In the genomic region with DNA sequence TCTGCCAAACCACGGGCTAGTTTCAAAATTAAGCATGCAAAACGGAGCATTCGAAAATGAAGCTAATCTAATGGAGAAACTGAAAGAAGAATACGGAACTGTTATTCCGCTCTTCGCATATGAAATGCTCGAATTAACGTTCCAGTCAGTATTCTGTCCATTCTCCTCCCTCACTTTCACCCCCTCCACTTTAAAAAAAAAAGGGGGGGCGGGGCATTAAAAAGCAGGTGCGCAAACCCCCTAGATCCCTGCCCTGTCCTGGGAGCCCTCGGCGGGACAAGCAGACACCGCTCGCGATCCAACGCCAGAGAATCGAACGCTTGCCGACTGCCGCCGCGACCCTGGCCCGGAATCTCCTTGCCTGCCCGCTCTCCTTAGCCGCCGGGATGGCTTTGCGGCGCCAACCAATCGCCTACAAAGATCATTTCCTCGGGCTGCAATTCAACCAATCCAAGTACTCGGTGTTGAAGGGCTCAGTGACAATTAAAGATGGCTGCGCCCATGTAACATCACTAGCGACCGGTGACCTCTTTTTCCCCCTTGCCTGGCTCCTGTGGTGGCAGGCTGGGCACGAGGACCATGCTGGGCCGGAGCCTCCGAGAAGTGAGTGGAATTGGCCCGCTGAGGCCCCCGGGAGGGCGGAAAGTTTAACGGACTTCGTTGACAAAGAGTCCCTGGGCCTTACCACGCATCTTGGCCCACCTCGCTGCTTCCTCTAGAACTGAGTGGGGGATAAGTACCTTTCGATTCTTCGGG, we compare ENCODE assay signal across 8 cellular contexts. TPM values are rescaled to one million over a fixed set of nuclear protein-coding genes. Genes with fewer than 3 reads are reported as not detected.
A peak's percentile ranks its signal among the peaks of the same experiment; 100 is the strongest.
DNase-seq lines count a peak whose midpoint lies in the region; ATAC-seq, FAIRE-seq and TF ChIP-seq lines count a peak whose summit lies in the region.

A gene with protein sequence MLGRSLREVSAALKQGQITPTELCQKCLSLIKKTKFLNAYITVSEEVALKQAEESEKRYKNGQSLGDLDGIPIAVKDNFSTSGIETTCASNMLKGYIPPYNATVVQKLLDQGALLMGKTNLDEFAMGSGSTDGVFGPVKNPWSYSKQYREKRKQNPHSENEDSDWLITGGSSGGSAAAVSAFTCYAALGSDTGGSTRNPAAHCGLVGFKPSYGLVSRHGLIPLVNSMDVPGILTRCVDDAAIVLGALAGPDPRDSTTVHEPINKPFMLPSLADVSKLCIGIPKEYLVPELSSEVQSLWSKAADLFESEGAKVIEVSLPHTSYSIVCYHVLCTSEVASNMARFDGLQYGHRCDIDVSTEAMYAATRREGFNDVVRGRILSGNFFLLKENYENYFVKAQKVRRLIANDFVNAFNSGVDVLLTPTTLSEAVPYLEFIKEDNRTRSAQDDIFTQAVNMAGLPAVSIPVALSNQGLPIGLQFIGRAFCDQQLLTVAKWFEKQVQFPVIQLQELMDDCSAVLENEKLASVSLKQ (plus strand): TSS at position 476 of the 756 bp plus-strand sequence. CDS start 104 bp downstream, at position 580.
A gene with protein sequence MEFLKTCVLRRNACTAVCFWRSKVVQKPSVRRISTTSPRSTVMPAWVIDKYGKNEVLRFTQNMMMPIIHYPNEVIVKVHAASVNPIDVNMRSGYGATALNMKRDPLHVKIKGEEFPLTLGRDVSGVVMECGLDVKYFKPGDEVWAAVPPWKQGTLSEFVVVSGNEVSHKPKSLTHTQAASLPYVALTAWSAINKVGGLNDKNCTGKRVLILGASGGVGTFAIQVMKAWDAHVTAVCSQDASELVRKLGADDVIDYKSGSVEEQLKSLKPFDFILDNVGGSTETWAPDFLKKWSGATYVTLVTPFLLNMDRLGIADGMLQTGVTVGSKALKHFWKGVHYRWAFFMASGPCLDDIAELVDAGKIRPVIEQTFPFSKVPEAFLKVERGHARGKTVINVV (minus strand): TSS at position 396 of the 756 bp plus-strand sequence. CDS start 477 bp downstream, outside the sequence.

- H3K9me3 ChIP-seq in HepG2 (ENCODE audit: low read length), result no peaks in the 10 kb centered on the region

- TF ChIP-seq CTCF in CD14-positive monocyte (IDR thresholded peaks at IDR 0.05) (no peak), HepG2 (CRISPR knock-in tag; IDR thresholded peaks at IDR 0.05) (no peak)

- H3K27me3 Mint-ChIP-seq in CD14-positive monocyte (ENCODE audit: low read depth in 3 of 3), result peaks cover 0 to 3% (median 0%) of the 10 kb centered on the region in 3 donors

- DNase-seq in CD14-positive monocyte (ENCODE audit: low spot score), result peak; percentile 85
- peak; percentile 91 for DNase-seq in NCI-H748 treated with DMSO at 0.1 percent for 48 hours (lab: John Stamatoyannopoulos, UW)
- peak; percentile 78 to 80 for DNase-seq in activated CD4-positive, alpha-beta T cell treated with anti-CD3 and anti-CD28 coated beads, Interleukin-2, amount 50 U/mL, for 4 hours
- peak; percentile 95 for DNase-seq in dermis blood vessel endothelial cell
- DNase-seq in HepG2 (ENCODE audit: low spot score), result peak; percentile 91
- DNase-seq in stimulated activated CD4-positive, alpha-beta T cell treated with anti-CD3 and anti-CD28 coated beads, Interleukin-4, amount 100 ng/mL, for 1 hour, result peak; percentile 77

- CTCF ChIA-PET in HepG2 (lab: Yijun Ruan, JAX; ENCODE audit: low intra/inter-chr PET ratio, low total read pairs), result no interaction called here

- H3K36me3 Mint-ChIP-seq in CD14-positive monocyte, result peaks cover 0 to 11% of the 10 kb centered on the region in 2 donors

- no peaks in the 10 kb centered on the region for H3K36me3 ChIP-seq in HepG2 (replicated peaks in 1 of 2; ENCODE audit: control insufficient read depth in 1 of 2, insufficient read depth in 2 of 2, low read length in 2 of 2)

- TF ChIP-seq POLR2A in HepG2 (IDR thresholded peaks at IDR 0.05; ENCODE audit: insufficient read depth in 1 of 2, low read depth in 2 of 2, low read length in 2 of 2), result peak; percentile 64 to 82

- no peaks in the 10 kb centered on the region for H4K20me1 ChIP-seq in HepG2 (ENCODE audit: insufficient read depth, low read length)

- FAIRE-seq in HepG2 (lab: Jason Lieb, UNC), result peak; percentile 87

- peaks cover 43% of the 10 kb centered on the region for H3K4me1 ChIP-seq in HepG2 (ENCODE audit: insufficient read depth, low read length)

- H3K27me3 ChIP-seq in HepG2 (ENCODE audit: control insufficient read depth in 1 of 2, insufficient read depth in 2 of 2, low read length in 2 of 2), result peaks cover 0 to 2% of the 10 kb centered on the region in 2 experiments; a peak in 1 of 5 replicates

- H3K4me3 Mint-ChIP-seq in CD14-positive monocyte, result peak within 1 kb of the TSS; percentile 95

- H3K4me2 ChIP-seq in HepG2 (ENCODE audit: low read depth, low read length), result peak within 1 kb of the TSS; percentile 96

- POLR2A ChIA-PET in HepG2 (lab: Yijun Ruan, JAX), result interaction anchor here (0.7 to 1.0 kb wide), 2 partner anchors 9 to 16 kb away, joined by 3 to 4 read pairs; no protein-coding TSS in a partner anchor

- peak; percentile 19; the same call in 1 of the 2 replicates for TF ChIP-seq RAD21 in HepG2 (CRISPR knock-in tag; IDR thresholded peaks at IDR 0.05)

- no TSS peak for BruUV-seq in HepG2 (replicated peaks; lab: Mats Ljungman, UMichigan)

- in situ Hi-C loops in HepG2 (cut with HindIII; ENCODE audit: extremely low pct_ligation_motif_present, low pct_unique_long_range_greater_than_20kb), result no loop called here

- peaks cover 48% of the 10 kb centered on the region for H3K79me2 ChIP-seq in HepG2 (ENCODE audit: insufficient read depth, low read length)

- H3K4me1 Mint-ChIP-seq in CD14-positive monocyte, result peaks cover 20% of the 10 kb centered on the region

- peak; percentile 76 for ATAC-seq in GM19372 (IDR thresholded peaks at IDR 0.05; ENCODE audit: low read depth, unreplicated experiment)
- ATAC-seq in HG03521 (IDR thresholded peaks at IDR 0.05; ENCODE audit: unreplicated experiment), result peak; percentile 78
- peak; percentile 98 for ATAC-seq in HepG2

- peak within 1 kb of the TSS; percentile 93 to 99 (median 95) for H3K4me3 ChIP-seq in HepG2 (replicated peaks in 1 of 3; ENCODE audit: insufficient read depth in 1 of 3, low read depth in 2 of 3, low read length in 3 of 3)

- peak within 1 kb of the TSS; percentile 90 for H3K27ac ChIP-seq in HepG2 (ENCODE audit: extremely low read length, insufficient read depth, low read length)

- H3K9ac ChIP-seq in HepG2 (ENCODE audit: insufficient read depth, low read depth, low read length), result peak within 1 kb of the TSS; percentile 93

- H3K27ac Mint-ChIP-seq in CD14-positive monocyte, result peak within 1 kb of the TSS; percentile 95 to 99 (median 98)

- intact Hi-C loops in CD14-positive monocyte (cut with micrococcal nuclease), result loop anchor here in 1 of 2 donors (5.0 kb wide), 1 partner anchor 182 kb away; no protein-coding TSS in a partner anchor
- intact Hi-C loops in HepG2 (cut with micrococcal nuclease; ENCODE audit: unreplicated experiment), result loop anchor here (5.0 to 10.0 kb wide), 2 partner anchors 286 to 348 kb away; no protein-coding TSS in a partner anchor

- TF ChIP-seq EP300 in HepG2 (IDR thresholded peaks at IDR 0.05; ENCODE audit: low read depth in 2 of 2, low read length in 2 of 2), result no peak
- no peak for TF ChIP-seq EP300 in HepG2 (CRISPR knock-in tag; IDR thresholded peaks at IDR 0.05; ENCODE audit: borderline replicate concordance)

- WGBS in HepG2 (ENCODE audit: low lambda C conversion rate), result under 1% methylated on average over 16 of the region's 46 CpGs

- H3K9me3 Mint-ChIP-seq in CD14-positive monocyte, result no peaks in the 10 kb centered on the region

- peak within 1 kb of the TSS; percentile 77 for H2AFZ ChIP-seq in HepG2 (ENCODE audit: low read length)

RNA-seq across cellular contexts. Expression of the first gene that starts in this region (rescaled TPM):
- polyA plus RNA-seq in CD14-positive monocyte (1 to 10 TPM; 5.8 to 7.8 TPM), HepG2 (2011; rRNA removed) (6.4 and 8.2 TPM in 2 replicates)
- total RNA-seq in dermis blood vessel endothelial cell (8.3 and 12.6 TPM in 2 replicates), HepG2 (2016; rRNA removed; fragmentation: Illumina TruSeq; extraction: Trizol) (22.3 and 24.2 TPM in 2 replicates)
- total RNA-seq in HepG2 (2016; cell fraction: cytosol; rRNA removed; fragmentation: Illumina TruSeq; extraction: Trizol; ENCODE audit: low read depth), result 8.5 and 9.3 TPM in 2 replicates
- total RNA-seq in HepG2 (2016; cell fraction: insoluble cytoplasmic fraction; rRNA removed; fragmentation: Illumina TruSeq; extraction: Trizol), result 22.7 and 26.6 TPM in 2 replicates
- 19.1 and 19.6 TPM in 2 replicates for total RNA-seq in HepG2 (2016; cell fraction: membrane; rRNA removed; fragmentation: Illumina TruSeq; extraction: Trizol)
- 13.8 and 19.9 TPM in 2 replicates for total RNA-seq in HepG2 (2016; cell fraction: nucleus; rRNA removed; fragmentation: Illumina TruSeq; extraction: Trizol)
- 5.0 and 5.5 TPM in 2 replicates for polyA plus RNA-seq in HepG2 (2011; cell fraction: cytosol; rRNA removed)
- 3.4 and 3.8 TPM in 2 replicates for polyA plus RNA-seq in HepG2 (2011; cell fraction: nucleus; rRNA removed)
- 7.6 and 8.7 TPM in 2 replicates for polyA plus RNA-seq in HepG2 (2012)
- 5.1 and 6.2 TPM in 2 replicates for polyA plus RNA-seq in HepG2 (2016; cell fraction: cytosol; fragmentation: Illumina TruSeq; extraction: Trizol; ENCODE audit: low read depth)
- polyA plus RNA-seq in HepG2 (2016; cell fraction: insoluble cytoplasmic fraction; fragmentation: Illumina TruSeq; extraction: Trizol; ENCODE audit: low read depth), result 18.4 and 18.9 TPM in 2 replicates
- polyA plus RNA-seq in HepG2 (2016; cell fraction: membrane; fragmentation: Illumina TruSeq; extraction: Trizol; ENCODE audit: low read depth), result 9.0 and 9.9 TPM in 2 replicates
- polyA plus RNA-seq in HepG2 (2016; cell fraction: nucleus; fragmentation: Illumina TruSeq; extraction: Trizol; ENCODE audit: insufficient read depth, low read depth), result 11.0 and 15.2 TPM in 2 replicates
- polyA minus RNA-seq in HepG2 (2011; rRNA and poly(A)+ RNA removed; ENCODE audit: low replicate concordance), result 12.6 and 15.4 TPM in 2 replicates
- polyA minus RNA-seq in HepG2 (2011; cell fraction: cytosol; rRNA and poly(A)+ RNA removed), result 5.0 and 5.5 TPM in 2 replicates
- 18.9 and 19.0 TPM in 2 replicates for polyA minus RNA-seq in HepG2 (2011; cell fraction: nucleus; rRNA and poly(A)+ RNA removed)

RNA-seq across cellular contexts. Expression of the second gene that starts in this region (rescaled TPM):
- polyA plus RNA-seq in CD14-positive monocyte (1 to 10 TPM; 4.5 to 6.7 TPM), HepG2 (2011; rRNA removed) (4.7 and 5.5 TPM in 2 replicates)
- total RNA-seq in dermis blood vessel endothelial cell (5.4 and 6.2 TPM in 2 replicates), HepG2 (2016; rRNA removed; fragmentation: Illumina TruSeq; extraction: Trizol) (17.2 and 25.2 TPM in 2 replicates)
- 6.0 and 8.2 TPM in 2 replicates for total RNA-seq in HepG2 (2016; cell fraction: cytosol; rRNA removed; fragmentation: Illumina TruSeq; extraction: Trizol; ENCODE audit: low read depth)
- total RNA-seq in HepG2 (2016; cell fraction: insoluble cytoplasmic fraction; rRNA removed; fragmentation: Illumina TruSeq; extraction: Trizol), result 18.1 and 25.5 TPM in 2 replicates
- total RNA-seq in HepG2 (2016; cell fraction: membrane; rRNA removed; fragmentation: Illumina TruSeq; extraction: Trizol), result 10.8 and 11.0 TPM in 2 replicates
- 11.3 and 12.1 TPM in 2 replicates for total RNA-seq in HepG2 (2016; cell fraction: nucleus; rRNA removed; fragmentation: Illumina TruSeq; extraction: Trizol)
- 4.0 and 5.2 TPM in 2 replicates for polyA plus RNA-seq in HepG2 (2011; cell fraction: cytosol; rRNA removed)
- 1.7 and 2.3 TPM in 2 replicates for polyA plus RNA-seq in HepG2 (2011; cell fraction: nucleus; rRNA removed)
- polyA plus RNA-seq in HepG2 (2012), result 7.0 and 7.1 TPM in 2 replicates
- polyA plus RNA-seq in HepG2 (2016; cell fraction: cytosol; fragmentation: Illumina TruSeq; extraction: Trizol; ENCODE audit: low read depth), result 2.7 and 3.5 TPM in 2 replicates
- 19.5 and 22.1 TPM in 2 replicates for polyA plus RNA-seq in HepG2 (2016; cell fraction: insoluble cytoplasmic fraction; fragmentation: Illumina TruSeq; extraction: Trizol; ENCODE audit: low read depth)
- 5.7 and 6.9 TPM in 2 replicates for polyA plus RNA-seq in HepG2 (2016; cell fraction: membrane; fragmentation: Illumina TruSeq; extraction: Trizol; ENCODE audit: low read depth)
- polyA plus RNA-seq in HepG2 (2016; cell fraction: nucleus; fragmentation: Illumina TruSeq; extraction: Trizol; ENCODE audit: insufficient read depth, low read depth), result 6.8 and 8.1 TPM in 2 replicates
- 4.5 and 10.4 TPM in 2 replicates for polyA minus RNA-seq in HepG2 (2011; rRNA and poly(A)+ RNA removed; ENCODE audit: low replicate concordance)
- polyA minus RNA-seq in HepG2 (2011; cell fraction: cytosol; rRNA and poly(A)+ RNA removed), result 2.9 and 3.2 TPM in 2 replicates
- 10.2 and 10.3 TPM in 2 replicates for polyA minus RNA-seq in HepG2 (2011; cell fraction: nucleus; rRNA and poly(A)+ RNA removed)

Comparison
In these comparisons a context has a peak if more than half of its experiments do, and no peak if none do; other contexts are left out.
1. Peak in every context shown above with its lines: DNase-seq, ATAC-seq, H3K4me3 ChIP-seq and H3K27ac ChIP-seq.